In the genomic region with DNA sequence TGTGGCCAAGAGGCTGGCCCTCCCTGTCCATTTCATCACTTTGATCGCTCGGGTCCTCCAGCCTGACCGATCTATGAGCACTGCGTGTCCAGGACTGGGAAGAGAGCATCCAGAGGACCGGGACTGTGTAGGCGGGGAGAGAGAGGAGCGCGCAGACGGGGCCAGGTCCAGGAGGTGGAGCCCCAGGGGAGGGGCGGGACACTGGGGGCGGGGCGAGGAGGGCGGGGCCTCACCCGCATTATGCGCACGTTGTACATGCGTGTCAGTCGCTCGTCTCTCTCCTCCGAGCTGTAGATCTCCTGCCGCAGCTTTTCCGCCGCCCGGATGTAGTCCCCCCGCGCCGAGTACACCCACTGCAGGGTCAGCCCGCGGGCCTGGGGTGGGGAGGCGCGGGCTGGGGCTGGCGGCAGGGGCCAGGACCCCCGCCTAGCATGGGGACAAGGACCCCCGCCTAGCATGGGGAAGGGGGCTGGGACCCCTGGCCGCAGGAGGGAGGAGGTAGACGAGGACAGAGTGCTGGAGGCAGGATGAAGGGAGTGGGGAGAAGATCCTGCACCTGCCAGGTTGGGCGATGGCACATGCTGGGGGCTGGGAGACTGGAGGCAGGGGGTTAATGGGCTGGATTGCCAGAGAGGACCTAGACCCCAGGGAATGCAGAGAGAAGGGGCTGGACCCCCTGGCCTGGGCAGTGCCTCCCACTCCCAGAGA, we compare ENCODE assay signal across 8 cellular contexts. TPM values are rescaled to one million over a fixed set of nuclear protein-coding genes. Genes with fewer than 3 reads are reported as not detected.
DNase-seq lines count a peak whose midpoint lies in the region; ATAC-seq and TF ChIP-seq lines count a peak whose summit lies in the region.

No MANE protein-coding gene starts in this region.

- peak overlapping the region; percentile 40 for H3K9ac ChIP-seq in GM23248

- in situ Hi-C loops in Caki2 (cut with HindIII; ENCODE audit: low pct_unique_long_range_greater_than_20kb, low sequenced_read_pairs), result no loop called here
- in situ Hi-C loops in GM23248 (cut with MboI), result no loop called here

- H3K27ac ChIP-seq in GM23248 (no peak overlapping the region), adrenal gland (peak overlapping the region in 3 of 5 donors; percentile 38 to 56 (median 44))

- TF ChIP-seq CTCF in adrenal gland (IDR thresholded peaks at IDR 0.05), result no peak
- TF ChIP-seq CTCF in retinal pigment epithelial cell (conservative IDR thresholded peaks at IDR 0.05; ENCODE audit: low read depth, low read length), result no peak

- H3K36me3 ChIP-seq in GM23248 (ENCODE audit: low read depth) (no peaks in the 10 kb centered on the region), adrenal gland (replicated peaks in 1 of 2) (no peaks in the 10 kb centered on the region)

- peak overlapping the region; percentile 73 for H2AFZ ChIP-seq in GM23248

- peak in 1 of 2 donors; percentile 25 for TF ChIP-seq POLR2A in adrenal gland (IDR thresholded peaks at IDR 0.05)

- H3K27me3 ChIP-seq in GM23248 (replicated peaks; ENCODE audit: insufficient read depth), result no peaks in the 10 kb centered on the region
- no peaks in the 10 kb centered on the region for H3K27me3 ChIP-seq in adrenal gland

- H3K9me2 ChIP-seq in GM23248 (ENCODE audit: insufficient read depth), result no peaks in the 10 kb centered on the region

- no peaks in the 10 kb centered on the region for H4K20me1 ChIP-seq in GM23248 (ENCODE audit: insufficient read depth)

- peak overlapping the region; percentile 59 for H3K4me2 ChIP-seq in GM23248 (ENCODE audit: unreplicated experiment)

- intact Hi-C loops in adrenal gland (cut with DNase I) (loop anchor here in 1 of 2 donors (5.0 kb wide), 1 partner anchor 46 kb away; the partner anchor contains the start of gene GNB2), left cardiac atrium (cut with DNase I) (no loop called here)

- H3F3A ChIP-seq in GM23248 (ENCODE audit: insufficient read depth), result no peaks in the 10 kb centered on the region

- ATAC-seq in left cardiac atrium, result peak; percentile 97 to 99

- 8 to 23% methylated on average over 12 to 36 of the region's 37 CpGs for WGBS in GM23248 (ENCODE audit: low coverage in 1 of 2, low lambda C conversion rate in 2 of 2, missing lambda C conversion rate in 2 of 2), 2 experiments
- 3 to 7% (median 4%) methylated on average over 17 to 37 of the region's 37 CpGs for WGBS in adrenal gland, 4 donors

- no peaks in the 10 kb centered on the region for H3K4me1 ChIP-seq in GM23248 (ENCODE audit: insufficient read depth)
- peaks cover 4 to 5% of the 10 kb centered on the region in 2 donors for H3K4me1 ChIP-seq in adrenal gland (replicated peaks in 1 of 2)

- H3K79me2 ChIP-seq in GM23248 (ENCODE audit: insufficient read depth), result no peaks in the 10 kb centered on the region

- H3K9me3 ChIP-seq in GM23248 (ENCODE audit: low read depth) (no peaks in the 10 kb centered on the region), adrenal gland (replicated peaks in 1 of 3) (no peaks in the 10 kb centered on the region)

- H3K4me3 ChIP-seq in GM23248 (peak overlapping the region; percentile 62), adrenal gland (peak overlapping the region in 1 of 4 donors; percentile 21), retinal pigment epithelial cell (ENCODE audit: low read length) (peak overlapping the region; percentile 14)

- DNase-seq in Caki2 (ENCODE audit: low read depth) (peak; percentile 64), GM23248 (peak; percentile 90), MV-4-11 (lab: John Stamatoyannopoulos, UW) (peak; percentile 69), T follicular helper cell (ENCODE audit: low read depth) (peak; percentile 86), adrenal gland (peak; percentile 88 to 95 (median 90)), left cardiac atrium (peak; percentile 86), retinal pigment epithelial cell (ENCODE audit: low read depth) (peak; percentile 16), NCI-H2171 treated with DMSO at 0.1 percent for 48 hours (lab: John Stamatoyannopoulos, UW) (no peak)

RNA-seq across cellular contexts. Expression of gene MOSPD3, which starts 14.3 kb away (rescaled TPM):
- total RNA-seq in Caki2 (2014; rRNA removed; shearing (Covaris generic); ENCODE audit: low replicate concordance), result 3.6 and 34.9 TPM in 2 replicates
- total RNA-seq in GM23248 (2014; rRNA removed; shearing (Covaris generic)), result 14.0 and 17.5 TPM in 2 replicates
- polyA plus RNA-seq in GM23248 (2016; fragmentation: Nextera tagmentation; extraction: Ambion mirVana) (26.5 and 27.1 TPM in 2 replicates), adrenal gland (10 to 100 TPM; 27.3 to 51.9 (median 29.6) TPM)
- total RNA-seq in adrenal gland (10 to 100 TPM; 30.0 to 54.5 (median 38.0) TPM), left cardiac atrium (10 to 100 TPM; 11.0 to 13.3 TPM)

RNA-seq across cellular contexts. Expression of gene TFR2, which starts 14.7 kb away (rescaled TPM):
- 0.27 TPM in 1 of 2 replicates, not detected in the other for total RNA-seq in Caki2 (2014; rRNA removed; shearing (Covaris generic); ENCODE audit: low replicate concordance)
- total RNA-seq in GM23248 (2014; rRNA removed; shearing (Covaris generic)), result 0.11 and 0.51 TPM in 2 replicates
- polyA plus RNA-seq in GM23248 (2016; fragmentation: Nextera tagmentation; extraction: Ambion mirVana) (0.28 and 0.79 TPM in 2 replicates), adrenal gland (1 to 10 TPM in 2 of 3 donors, under 1 TPM in 1; 0.88 to 2.1 (median 1.1) TPM)
- total RNA-seq in adrenal gland (1 to 10 TPM in 4 of 8 donors, under 1 TPM in 4; 0.24 to 2.9 (median 1.1) TPM), left cardiac atrium (under 1 TPM; 0.29 to 0.79 TPM)

RNA-seq across cellular contexts. Expression of gene PCOLCE, which starts 24.5 kb away (rescaled TPM):
- total RNA-seq in Caki2 (2014; rRNA removed; shearing (Covaris generic); ENCODE audit: low replicate concordance), result 5.3 and 17.8 TPM in 2 replicates
- 211 and 267 TPM in 2 replicates for total RNA-seq in GM23248 (2014; rRNA removed; shearing (Covaris generic))
- 536 and 544 TPM in 2 replicates for polyA plus RNA-seq in GM23248 (2016; fragmentation: Nextera tagmentation; extraction: Ambion mirVana)
- total RNA-seq in adrenal gland, result 100 to 1,000 TPM in 2 of 8 donors, 10 to 100 TPM in 6; 42.0 to 369 (median 71.9) TPM
- 100 to 1,000 TPM in 2 of 3 donors, 10 to 100 TPM in 1; 21.5 to 222 (median 184) TPM for polyA plus RNA-seq in adrenal gland
- total RNA-seq in left cardiac atrium, result 10 to 100 TPM; 51.8 to 96.5 TPM

RNA-seq across cellular contexts. Expression of gene ACTL6B, which starts 29.6 kb away (rescaled TPM):
- not detected in 2 replicates for total RNA-seq in Caki2 (2014; rRNA removed; shearing (Covaris generic); ENCODE audit: low replicate concordance)
- not detected in 2 replicates for total RNA-seq in GM23248 (2014; rRNA removed; shearing (Covaris generic))
- polyA plus RNA-seq in GM23248 (2016; fragmentation: Nextera tagmentation; extraction: Ambion mirVana), result not detected in 2 replicates
- 1 to 10 TPM in 3 of 8 donors, not detected in 5; 1.9 to 3.8 (median 2.4) TPM for total RNA-seq in adrenal gland
- 1 to 10 TPM in 2 of 3 donors, under 1 TPM in 1; 0.64 to 5.1 (median 2.5) TPM for polyA plus RNA-seq in adrenal gland
- total RNA-seq in left cardiac atrium, result not detected

RNA-seq across cellular contexts. Expression of gene FBXO24, which starts 40.6 kb away (rescaled TPM):
- 0.23 and 0.71 TPM in 2 replicates for total RNA-seq in Caki2 (2014; rRNA removed; shearing (Covaris generic); ENCODE audit: low replicate concordance)
- total RNA-seq in GM23248 (2014; rRNA removed; shearing (Covaris generic)), result 0.43 and 0.89 TPM in 2 replicates
- polyA plus RNA-seq in GM23248 (2016; fragmentation: Nextera tagmentation; extraction: Ambion mirVana) (0.11 and 0.38 TPM in 2 replicates), adrenal gland (1 to 10 TPM in 2 of 3 donors, under 1 TPM in 1; 0.16 to 2.8 (median 1.5) TPM)
- total RNA-seq in adrenal gland (1 to 10 TPM in 3 of 8 donors, under 1 TPM in 3, not detected in 2; 0.24 to 1.4 (median 0.89) TPM), left cardiac atrium (under 1 TPM; 0.31 to 0.62 TPM)
